In the genomic region with DNA sequence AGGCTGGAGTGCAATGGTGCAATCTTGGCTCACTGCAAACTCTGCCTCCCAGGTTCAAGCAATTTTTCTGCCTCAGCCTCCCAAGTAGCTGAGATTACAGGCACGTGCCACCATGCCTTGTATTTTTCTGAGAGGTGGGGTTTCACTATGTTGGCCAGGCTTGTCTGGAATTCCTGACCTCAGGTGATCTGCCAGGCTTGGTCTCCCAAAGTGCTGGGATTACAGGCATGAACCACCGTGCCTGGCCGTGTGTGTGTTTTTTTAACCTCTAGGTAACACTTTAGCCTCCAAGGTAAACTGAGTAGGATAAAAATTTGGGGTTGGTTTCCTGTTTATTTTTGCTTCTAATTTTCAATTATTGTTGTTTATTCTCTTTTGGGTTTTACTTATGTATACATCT, we compare ENCODE assay signal across 16 cellular contexts. TPM values are rescaled to one million over a fixed set of nuclear protein-coding genes. Genes with fewer than 3 reads are reported as not detected.
DNase-seq lines count a peak whose midpoint lies in the region; TF ChIP-seq lines count a peak whose summit lies in the region.
"Not testable (repeated sequence)": the region's sequence is repeated elsewhere in the genome, so short reads cannot be mapped to it uniquely, and the experiment has no call there.
"Had no signal": no experiment of that assay in that cellular context is flagged by ENCODE, and none has a peak within 500 bp of the region (broad histone marks: within the 10 kb centered on the region; RNA-seq: fewer than 3 reads in every experiment).

No MANE protein-coding gene starts in this region.

- H3K4me1 Mint-ChIP-seq in activated CD4-positive, alpha-beta T cell treated with anti-CD3 and anti-CD28 coated beads, Interleukin-2, amount 10 ng/mL, durations not matched to agents 24 days and 14 days = not testable (repeated sequence)

- not testable (repeated sequence) for H2BK120ac ChIP-seq in trophoblast cell (ENCODE audit: insufficient read depth, low read length, poor library complexity)

- not testable (repeated sequence) for H3K23ac ChIP-seq in trophoblast cell (ENCODE audit: low read length)

- not testable (repeated sequence) for H3K79me1 ChIP-seq in trophoblast cell (ENCODE audit: low read length)

- H3K4me3 ChIP-seq in esophagus muscularis mucosa; trophoblast cell (ENCODE audit: low read depth, low read length): not testable (repeated sequence)

- H3K79me2 ChIP-seq in trophoblast cell (ENCODE audit: control insufficient read depth, insufficient read depth, low read length, poor library complexity) = not testable (repeated sequence)

- not testable (repeated sequence) for H3K36me3 ChIP-seq in esophagus muscularis mucosa; trophoblast cell (ENCODE audit: control insufficient read depth in 1 of 2, insufficient read depth in 2 of 2, low read length in 2 of 2)

- not testable (repeated sequence) for H4K12ac ChIP-seq in trophoblast cell (ENCODE audit: low read depth, low read length)

- not testable (repeated sequence) for H4K8ac ChIP-seq in trophoblast cell (ENCODE audit: low read depth, low read length)

- H3K9me3 ChIP-seq in esophagus muscularis mucosa; trophoblast cell (ENCODE audit: insufficient read depth, low read depth, low read length): not testable (repeated sequence)

- not testable (repeated sequence) for H3K27me3 ChIP-seq in esophagus muscularis mucosa; trophoblast cell (ENCODE audit: insufficient read depth, low read length)

- H3K27me3 Mint-ChIP-seq in activated CD4-positive, alpha-beta T cell treated with anti-CD3 and anti-CD28 coated beads, Interleukin-2, amount 10 ng/mL, durations not matched to agents 24 days and 14 days = peaks cover 19% of the 10 kb centered on the region

- H3K27ac ChIP-seq in esophagus muscularis mucosa (replicated peaks in 1 of 4); trophoblast cell (ENCODE audit: low read depth, low read length): not testable (repeated sequence)

- H3K9ac ChIP-seq in trophoblast cell (ENCODE audit: low read length) = not testable (repeated sequence)

- H2BK12ac ChIP-seq in trophoblast cell (ENCODE audit: low read length) = not testable (repeated sequence)

- not testable (repeated sequence) for H4K91ac ChIP-seq in trophoblast cell (ENCODE audit: low read depth, low read length)

- not testable (repeated sequence) for H3K27ac Mint-ChIP-seq in activated CD4-positive, alpha-beta T cell treated with anti-CD3 and anti-CD28 coated beads, Interleukin-2, amount 10 ng/mL, durations not matched to agents 24 days and 14 days

- H2BK5ac ChIP-seq in trophoblast cell (ENCODE audit: low read depth, low read length, poor library complexity) = not testable (repeated sequence)

- not testable (repeated sequence) for H3K4me1 ChIP-seq in esophagus muscularis mucosa; trophoblast cell (ENCODE audit: control insufficient read depth in 1 of 2, insufficient read depth in 2 of 2, low read length in 2 of 2)

- TF ChIP-seq EP300 in esophagus muscularis mucosa (IDR thresholded peaks at IDR 0.05) = not testable (repeated sequence)

- not testable (repeated sequence) for H3K4me3 Mint-ChIP-seq in activated CD4-positive, alpha-beta T cell treated with anti-CD3 and anti-CD28 coated beads, Interleukin-2, amount 10 ng/mL, durations not matched to agents 24 days and 14 days

- not testable (repeated sequence) for H2AK5ac ChIP-seq in trophoblast cell (ENCODE audit: low read length)

- H3K4me2 ChIP-seq in trophoblast cell (ENCODE audit: low read length) = not testable (repeated sequence)

- WGBS in esophagus muscularis mucosa = 66% methylated on average over 3 of the region's 3 CpGs
- no CpG with 5 or more reads among the region's 3 CpGs for WGBS in trophoblast cell (ENCODE audit: extremely low coverage, insufficient coverage, insufficient read length)

- H3K9me3 Mint-ChIP-seq in activated CD4-positive, alpha-beta T cell treated with anti-CD3 and anti-CD28 coated beads, Interleukin-2, amount 10 ng/mL, durations not matched to agents 24 days and 14 days = not testable (repeated sequence)

- TF ChIP-seq POLR2A in esophagus muscularis mucosa (IDR thresholded peaks at IDR 0.05; ENCODE audit: low read depth) = not testable (repeated sequence)

- intact Hi-C loops in activated CD4-positive, alpha-beta T cell treated with anti-CD3 and anti-CD28 coated beads, Interleukin-2, amount 10 ng/mL, durations not matched to agents 24 days and 14 days (cut with micrococcal nuclease); esophagus muscularis mucosa (cut with DNase I): not testable (repeated sequence)

- not testable (repeated sequence) for H3K18ac ChIP-seq in trophoblast cell (ENCODE audit: low read length)

- not testable (repeated sequence) for H3K4ac ChIP-seq in trophoblast cell (ENCODE audit: low read depth, low read length)

- TF ChIP-seq CTCF in esophagus muscularis mucosa (IDR thresholded peaks at IDR 0.05) = not testable (repeated sequence)

- H2AFZ ChIP-seq in trophoblast cell (ENCODE audit: insufficient read depth, low read length, poor library complexity) = not testable (repeated sequence)

- not testable (repeated sequence) for H3K14ac ChIP-seq in trophoblast cell (ENCODE audit: low read length)

- H3K36me3 Mint-ChIP-seq in activated CD4-positive, alpha-beta T cell treated with anti-CD3 and anti-CD28 coated beads, Interleukin-2, amount 10 ng/mL, durations not matched to agents 24 days and 14 days (ENCODE audit: low read depth) = not testable (repeated sequence)

- peak; percentile 32 for DNase-seq in activated CD4-positive, alpha-beta T cell treated with anti-CD3 and anti-CD28 coated beads, Interleukin-2, amount 10 ng/mL, durations not matched to agents 24 days and 14 days
- DNase-seq in esophagus muscularis mucosa (ENCODE audit: extremely low spot score) = peak; percentile 53
- peak; percentile 81 to 84 for DNase-seq in trophoblast cell

RNA-seq across cellular contexts. Expression of gene XCR1, which starts 10.8 kb away (rescaled TPM):
- 0.05 TPM in 1 of 2 replicates, not detected in the other for total RNA-seq in activated CD4-positive, alpha-beta T cell treated with anti-CD3 and anti-CD28 coated beads, Interleukin-2, amount 10 ng/mL, durations not matched to agents 24 days and 14 days
- total RNA-seq in esophagus muscularis mucosa = under 1 TPM in 1 of 4 donors, not detected in 3; 0.17 TPM
- 27.3 and 34.3 TPM in 2 replicates for polyA plus RNA-seq in trophoblast cell (2013)
- total RNA-seq: A172; A673; B cell; Caco-2; Calu3; CD4-positive, alpha-beta memory T cell; CD4-positive, CD25-positive, alpha-beta regulatory T cell; CD8-positive, alpha-beta memory T cell; CD8-positive, alpha-beta T cell; Daoy had no signal
- polyA plus RNA-seq: A549; AG04450; BJ; CD4-positive, alpha-beta memory T cell; CD4-positive, CD25-positive, alpha-beta regulatory T cell; CD8-positive, alpha-beta memory T cell had no signal

RNA-seq across cellular contexts. Expression of gene FYCO1, which starts 42.4 kb away (rescaled TPM):
- 16.5 and 16.8 TPM in 2 replicates for total RNA-seq in activated CD4-positive, alpha-beta T cell treated with anti-CD3 and anti-CD28 coated beads, Interleukin-2, amount 10 ng/mL, durations not matched to agents 24 days and 14 days
- total RNA-seq in esophagus muscularis mucosa = 100 to 1,000 TPM in 1 of 4 donors, 10 to 100 TPM in 3; 64.1 to 122 (median 93.8) TPM
- polyA plus RNA-seq in trophoblast cell (2013) = 8.1 and 8.2 TPM in 2 replicates

Comparison
In these comparisons a context has a peak if more than half of its experiments do, and no peak if none do; other contexts are left out.
1. DNase-seq: peak in every context shown above with its lines; median percentile 82 in trophoblast cell; 53 in esophagus muscularis mucosa; 32 in activated CD4-positive, alpha-beta T cell treated with anti-CD3 and anti-CD28 coated beads, Interleukin-2, amount 10 ng/mL, durations not matched to agents 24 days and 14 days.